8 cellular contexts compared by ENCODE assay signal in genomic region chr19:55166530-55167268, GRCh38. TPM values are rescaled to one million over a fixed set of nuclear protein-coding genes. Genes with fewer than 3 reads are reported as not detected.
DNase-seq lines count a peak whose midpoint lies in the region; TF ChIP-seq lines count a peak whose summit lies in the region.

Gene DNAAF3 (minus strand): TSS chr19:55166613. CDS start chr19:55166413, 200 bp downstream.

- H3K4me1 ChIP-seq in H9 (ENCODE audit: insufficient read depth, low read length) (no peaks in the 10 kb centered on the region), SJCRH30 (peaks cover 4% of the 10 kb centered on the region; the same call in 1 of the 2 replicates), thyroid gland (peaks cover 6 to 8% of the 10 kb centered on the region in 2 donors)

- TF ChIP-seq POLR2A in thyroid gland (IDR thresholded peaks at IDR 0.05), result no peak

- H3K79me2 ChIP-seq in H9 (ENCODE audit: insufficient read depth, low read length), result no peaks in the 10 kb centered on the region

- H3K36me3 ChIP-seq in SJCRH30, result no peaks in the 10 kb centered on the region
- H3K36me3 ChIP-seq in thyroid gland, result no peaks in the 10 kb centered on the region

- H2BK5ac ChIP-seq in H9 (ENCODE audit: insufficient read length, low read length), result no peak within 1 kb of the TSS

- H3K9me3 ChIP-seq in H9 (ENCODE audit: control insufficient read depth, low read depth, low read length) (no peaks in the 10 kb centered on the region), SJCRH30 (replicated peaks) (no peaks in the 10 kb centered on the region), thyroid gland (no peaks in the 10 kb centered on the region)

- no peak within 1 kb of the TSS for H2AFZ ChIP-seq in H9 (ENCODE audit: low read length)

- H3K14ac ChIP-seq in H9 (ENCODE audit: insufficient read depth, low read length), result no peak within 1 kb of the TSS

- WGBS in H9 (ENCODE audit: extremely low coverage, insufficient read length, low lambda C conversion rate), result no CpG with 5 or more reads among the region's 33 CpGs
- 1 to 4% methylated on average over 33 of the region's 33 CpGs for WGBS in thyroid gland, 2 donors

- H2BK15ac ChIP-seq in H9 (ENCODE audit: low read depth, low read length), result no peak within 1 kb of the TSS

- H3K9me3 Mint-ChIP-seq in H9, result peaks cover 1 to 2% of the 10 kb centered on the region in 2 experiments; a peak in 3 of 5 replicates
- no peaks in the 10 kb centered on the region for H3K9me3 Mint-ChIP-seq in activated naive CD8-positive, alpha-beta T cell (ENCODE audit: low read depth)

- H2BK120ac ChIP-seq in H9 (ENCODE audit: low read depth, low read length, poor library complexity, severe bottlenecking), result no peak within 1 kb of the TSS

- no peaks in the 10 kb centered on the region for H3K79me1 ChIP-seq in H9 (ENCODE audit: insufficient read depth, low read depth, low read length, poor library complexity, severe bottlenecking)

- H3K36me3 Mint-ChIP-seq in H9 (ENCODE audit: insufficient read depth in 1 of 3, low read depth in 3 of 3), result no peaks in the 10 kb centered on the region; a peak in 2 of 7 replicates
- no peaks in the 10 kb centered on the region for H3K36me3 Mint-ChIP-seq in activated naive CD8-positive, alpha-beta T cell

- H3K27me3 ChIP-seq in H9 (ENCODE audit: insufficient read depth, low read length), result no peaks in the 10 kb centered on the region; the same call in 1 of the 2 replicates
- 0 out of 2 replicates have a peak, but pooled peaks cover 2% of the 10 kb centered on the region for H3K27me3 ChIP-seq in SJCRH30
- peaks cover 4% of the 10 kb centered on the region for H3K27me3 ChIP-seq in thyroid gland

- no peak within 1 kb of the TSS for H3K9ac ChIP-seq in H9 (ENCODE audit: extremely low read depth, insufficient read length, low read length)

- H3K56ac ChIP-seq in H9 (ENCODE audit: insufficient read length, low read depth, low read length), result no peak within 1 kb of the TSS

- H3K4me2 ChIP-seq in H9 (ENCODE audit: insufficient read depth, insufficient read length, low read length), result peak within 1 kb of the TSS; percentile 68

- no peak within 1 kb of the TSS for H4K5ac ChIP-seq in H9 (ENCODE audit: insufficient read length, low read depth, low read length)

- H3T11ph ChIP-seq in H9 (ENCODE audit: low read length), result no peak within 1 kb of the TSS

- H3K23ac ChIP-seq in H9 (ENCODE audit: insufficient read length, low read depth, low read length), result no peak within 1 kb of the TSS

- peak; percentile 94 for DNase-seq in DMS153 (lab: John Stamatoyannopoulos, UW)
- DNase-seq in H9, result peak; percentile 98
- peak; percentile 99 for DNase-seq in MV-4-11 (lab: John Stamatoyannopoulos, UW)
- DNase-seq in SJCRH30, result peak; percentile 97 to 98
- peak; percentile 85 for DNase-seq in glomerular endothelial cell (ENCODE audit: extremely low read depth, low read depth, low spot score)
- DNase-seq in nucleus accumbens (lab: John Stamatoyannopoulos, UW), result peak; percentile 33 to 98 (median 86)
- peak; percentile 96 to 98 for DNase-seq in thyroid gland

- no peak within 1 kb of the TSS for H2AK5ac ChIP-seq in H9 (ENCODE audit: insufficient read length, low read length)

- H3K27me3 Mint-ChIP-seq in H9 (ENCODE audit: low read depth), result peaks cover 40% of the 10 kb centered on the region
- peaks cover 40% of the 10 kb centered on the region for H3K27me3 Mint-ChIP-seq in activated naive CD8-positive, alpha-beta T cell

- H4K20me1 ChIP-seq in H9 (ENCODE audit: control insufficient read depth, insufficient read depth, insufficient read length), result no peaks in the 10 kb centered on the region

- H3K18ac ChIP-seq in H9 (ENCODE audit: insufficient read length, low read depth, low read length), result no peak within 1 kb of the TSS

- H2BK12ac ChIP-seq in H9 (ENCODE audit: insufficient read length, low read depth, low read length), result no peak within 1 kb of the TSS

- peaks cover 8% of the 10 kb centered on the region for H3K23me2 ChIP-seq in H9 (ENCODE audit: insufficient read length, low read depth, low read length, poor library complexity, severe bottlenecking)

- no peak within 1 kb of the TSS for H2BK20ac ChIP-seq in H9 (ENCODE audit: low read depth, low read length, poor library complexity, severe bottlenecking)

- intact Hi-C loops in thyroid gland (cut with DNase I), result no loop called here

- H4K91ac ChIP-seq in H9 (ENCODE audit: insufficient read length, low read depth, low read length), result no peak within 1 kb of the TSS

- H3K4ac ChIP-seq in H9 (ENCODE audit: low read depth, low read length), result no peak within 1 kb of the TSS

- H3K4me3 ChIP-seq in SJCRH30, result peak within 1 kb of the TSS; percentile 51
- peak within 1 kb of the TSS in 2 of 3 donors; percentile 24 to 49 for H3K4me3 ChIP-seq in thyroid gland (replicated peaks in 1 of 3)

- H4K8ac ChIP-seq in H9 (replicated peaks; ENCODE audit: insufficient read length, low read depth, low read length), result no peak within 1 kb of the TSS

- H3K4me3 Mint-ChIP-seq in H9, result peak within 1 kb of the TSS; percentile 85 to 95
- H3K4me3 Mint-ChIP-seq in activated naive CD8-positive, alpha-beta T cell, result peak within 1 kb of the TSS; percentile 85

- H3K27ac ChIP-seq in H9 (ENCODE audit: insufficient read length, low read depth, low read length) (no peak within 1 kb of the TSS), SJCRH30 (no peak within 1 kb of the TSS), thyroid gland (no peak within 1 kb of the TSS)

- peaks cover 8 to 14% of the 10 kb centered on the region in 2 experiments for H3K4me1 Mint-ChIP-seq in H9
- peaks cover 11% of the 10 kb centered on the region for H3K4me1 Mint-ChIP-seq in activated naive CD8-positive, alpha-beta T cell (ENCODE audit: low read depth)

- TF ChIP-seq CTCF in H9 (conservative IDR thresholded peaks at IDR 0.05) (no peak), thyroid gland (IDR thresholded peaks at IDR 0.05) (peak in 3 of 6 experiments; percentile 8 to 35 (median 30))

- peak within 1 kb of the TSS; percentile 97 to 99 (median 99) for H3K27ac Mint-ChIP-seq in H9
- peak within 1 kb of the TSS; percentile 23 for H3K27ac Mint-ChIP-seq in activated naive CD8-positive, alpha-beta T cell

RNA-seq across cellular contexts. Expression of gene DNAAF3, which starts in this region (rescaled TPM):
- total RNA-seq in H9 (2021), result 3.0 and 4.6 TPM in 2 replicates
- 9.1 and 14.0 TPM in 2 replicates for total RNA-seq in SJCRH30 (2014; rRNA removed; shearing (Covaris generic))
- total RNA-seq in glomerular endothelial cell, result 1.6 and 1.7 TPM in 2 replicates
- total RNA-seq in thyroid gland, result 1 to 10 TPM; 3.3 to 9.1 (median 5.5) TPM
